Comparison of ENCODE assay signal across 14 cellular contexts in genomic region chr19:49861127-49861526, GRCh38. TPM values are rescaled to one million over a fixed set of nuclear protein-coding genes. Genes with fewer than 3 reads are reported as not detected.
DNase-seq lines count a peak whose midpoint lies in the region; ATAC-seq and TF ChIP-seq lines count a peak whose summit lies in the region.
"Had no signal": no experiment of that assay in that cellular context is flagged by ENCODE, and none has a peak within 500 bp of the region (broad histone marks: within the 10 kb centered on the region; RNA-seq: fewer than 3 reads in every experiment).

No MANE protein-coding gene starts in this region.

- peak overlapping the region; percentile 82 for H3K23ac ChIP-seq in neuronal stem cell (ENCODE audit: low read depth, low read length, poor library complexity)

- H3K14ac ChIP-seq in neuronal stem cell (ENCODE audit: low read length) = no peak overlapping the region

- H3K9me3 ChIP-seq in esophagus muscularis mucosa (no peaks in the 10 kb centered on the region), neuronal stem cell (replicated peaks in 1 of 2; ENCODE audit: control insufficient read depth in 2 of 2, insufficient read depth in 1 of 2, low read depth in 1 of 2, low read length in 2 of 2) (peaks cover 0 to 2% of the 10 kb centered on the region in 2 donors)

- H3K4ac ChIP-seq in neuronal stem cell (ENCODE audit: low read length) = no peak overlapping the region

- H4K8ac ChIP-seq in neuronal stem cell (ENCODE audit: low read depth, low read length) = no peak overlapping the region

- no peak overlapping the region for H2AFZ ChIP-seq in neuronal stem cell (ENCODE audit: low read length)

- no peak overlapping the region for H4K91ac ChIP-seq in neuronal stem cell (ENCODE audit: low read depth, low read length, poor library complexity)

- peak; percentile 35 for DNase-seq in AG20443 (ENCODE audit: low spot score)
- peak; percentile 27 for DNase-seq in LNCaP clone FGC (ENCODE audit: low read depth)
- DNase-seq in esophagus muscularis mucosa (ENCODE audit: extremely low spot score) = peak; percentile 92
- no peak for DNase-seq in neuronal stem cell (ENCODE audit: low spot score)
- DNase-seq in activated gamma-delta T cell treated with Interleukin-2 at 50 U/mL for 16 hours = no peak
- DNase-seq: activated CD4-positive, alpha-beta T cell treated with anti-CD3 and anti-CD28 coated beads for 36 hours; activated naive CD4-positive, alpha-beta T cell treated with anti-CD3 and anti-CD28 coated beads, Interleukin-2, amount 50 U/mL, for 16 hours; CD4-positive, CD25-positive, alpha-beta regulatory T cell; NCI-H1930 had no signal

- no peak overlapping the region for H3K18ac ChIP-seq in neuronal stem cell (ENCODE audit: low read length)

- H3K9ac ChIP-seq in neuronal stem cell (ENCODE audit: low read depth, low read length, poor library complexity) = no peak overlapping the region

- H3K36me3 ChIP-seq in esophagus muscularis mucosa (peaks cover 30 to 90% (median 87%) of the 10 kb centered on the region in 4 donors), neuronal stem cell (replicated peaks in 1 of 2; ENCODE audit: control insufficient read depth in 2 of 2, insufficient read depth in 2 of 2, low read length in 2 of 2) (peaks cover 70 to 91% of the 10 kb centered on the region in 2 donors)

- no peak overlapping the region for H2BK120ac ChIP-seq in neuronal stem cell (ENCODE audit: low read depth, low read length)

- intact Hi-C loops in esophagus muscularis mucosa (cut with DNase I) = no loop called here

- peak overlapping the region; percentile 18 for H2BK12ac ChIP-seq in neuronal stem cell (ENCODE audit: low read length)

- ATAC-seq in GM19397 (IDR thresholded peaks at IDR 0.05; ENCODE audit: unreplicated experiment) = no peak
- no peak for ATAC-seq in HG03342 (IDR thresholded peaks at IDR 0.05; ENCODE audit: unreplicated experiment)
- ATAC-seq in HG03565 (IDR thresholded peaks at IDR 0.05; ENCODE audit: unreplicated experiment) = no peak
- ATAC-seq: activated CD4-positive, alpha-beta T cell treated with anti-CD3 and anti-CD28 coated beads for 36 hours; GM12878 had no signal

- WGBS in esophagus muscularis mucosa = 44% methylated on average over 11 of the region's 14 CpGs
- no CpG with 5 or more reads among the region's 14 CpGs for WGBS in neuronal stem cell (ENCODE audit: extremely low coverage in 2 of 2, insufficient read length in 2 of 2, insufficient replicate concordance in 1 of 2), 2 donors

- H2AK5ac ChIP-seq in neuronal stem cell (ENCODE audit: low read depth, low read length) = no peak overlapping the region

- no peak for TF ChIP-seq EP300 in esophagus muscularis mucosa (IDR thresholded peaks at IDR 0.05)

- TF ChIP-seq CTCF in LNCaP clone FGC (IDR thresholded peaks at IDR 0.05; ENCODE audit: control insufficient read depth, extremely low read depth, insufficient read depth) (no peak), esophagus muscularis mucosa (IDR thresholded peaks at IDR 0.05) (no peak)

- no peak overlapping the region for H3K4me2 ChIP-seq in neuronal stem cell (ENCODE audit: insufficient read depth, low read length, poor library complexity, severe bottlenecking)

- peaks cover 15 to 40% (median 32%) of the 10 kb centered on the region in 4 donors for H3K4me1 ChIP-seq in esophagus muscularis mucosa
- peaks cover 4% of the 10 kb centered on the region in 2 donors for H3K4me1 ChIP-seq in neuronal stem cell (ENCODE audit: control insufficient read depth in 2 of 2, insufficient read depth in 1 of 2, low read depth in 1 of 2, low read length in 2 of 2)

- H3K27me3 ChIP-seq in esophagus muscularis mucosa (no peaks in the 10 kb centered on the region), neuronal stem cell (ENCODE audit: control insufficient read depth in 3 of 3, insufficient read depth in 3 of 3, low read depth in 1 of 3, low read length in 3 of 3) (no peaks in the 10 kb centered on the region)

- no peak for TF ChIP-seq POLR2A in esophagus muscularis mucosa (IDR thresholded peaks at IDR 0.05; ENCODE audit: low read depth)

- H3K4me3 ChIP-seq in LNCaP clone FGC (ENCODE audit: low read depth, low read length) (peak overlapping the region; percentile 42), esophagus muscularis mucosa (peak overlapping the region in 1 of 4 donors; percentile 28), neuronal stem cell (ENCODE audit: low read length in 2 of 2) (no peak overlapping the region)
- H3K4me3 ChIP-seq: GM12878 had no signal

- no peak overlapping the region for H2BK15ac ChIP-seq in neuronal stem cell (ENCODE audit: low read length)

- H3K79me1 ChIP-seq in neuronal stem cell (ENCODE audit: low read depth, low read length) = peaks cover 6% of the 10 kb centered on the region

- H3K27ac ChIP-seq in esophagus muscularis mucosa (replicated peaks in 1 of 4) (peak overlapping the region; percentile 70 to 77 (median 74)), neuronal stem cell (replicated peaks; ENCODE audit: low read length) (no peak overlapping the region)

- H2BK5ac ChIP-seq in neuronal stem cell (ENCODE audit: low read length) = peak overlapping the region; percentile 62

RNA-seq across cellular contexts. Expression of gene PNKP, which starts 6.2 kb away (rescaled TPM):
- total RNA-seq in esophagus muscularis mucosa = 10 to 100 TPM; 21.4 to 43.7 (median 27.8) TPM
- polyA plus RNA-seq in neuronal stem cell (2013, experiment 1 of 2) = 56.3 TPM
- 62.9 TPM for polyA plus RNA-seq in neuronal stem cell (2013, experiment 2 of 2)

RNA-seq across cellular contexts. Expression of gene PTOV1, which starts 10.2 kb away (rescaled TPM):
- total RNA-seq in esophagus muscularis mucosa = 100 to 1,000 TPM in 1 of 4 donors, 10 to 100 TPM in 3; 60.5 to 102 (median 84.4) TPM
- 316 TPM for polyA plus RNA-seq in neuronal stem cell (2013, experiment 1 of 2)
- 321 TPM for polyA plus RNA-seq in neuronal stem cell (2013, experiment 2 of 2)

RNA-seq across cellular contexts. Expression of gene AKT1S1, which starts 16.0 kb away (rescaled TPM):
- total RNA-seq in esophagus muscularis mucosa = 10 to 100 TPM; 15.4 to 30.6 (median 21.9) TPM
- polyA plus RNA-seq in neuronal stem cell (2013, experiment 1 of 2) = 45.3 TPM
- 42.9 TPM for polyA plus RNA-seq in neuronal stem cell (2013, experiment 2 of 2)

RNA-seq across cellular contexts. Expression of gene TBC1D17, which starts 16.4 kb away (rescaled TPM):
- 10 to 100 TPM; 35.1 to 60.9 (median 44.0) TPM for total RNA-seq in esophagus muscularis mucosa
- polyA plus RNA-seq in neuronal stem cell (2013, experiment 1 of 2) = 29.5 TPM
- 29.9 TPM for polyA plus RNA-seq in neuronal stem cell (2013, experiment 2 of 2)

RNA-seq across cellular contexts. Expression of gene IL4I1, which starts 35.6 kb away (rescaled TPM):
- under 1 TPM in 2 of 4 donors, not detected in 2; 0.34 to 0.50 TPM for total RNA-seq in esophagus muscularis mucosa
- polyA plus RNA-seq in neuronal stem cell (2013, experiment 1 of 2) = 0.28 TPM
- 0.26 TPM for polyA plus RNA-seq in neuronal stem cell (2013, experiment 2 of 2)
- polyA plus RNA-seq: neural cell had no signal

Comparison
In these comparisons a context has a peak if more than half of its experiments do, and no peak if none do; other contexts are left out.
1. DNase-seq: peak in AG20443 (single experiment), LNCaP clone FGC (single experiment) and esophagus muscularis mucosa (single experiment); none in neuronal stem cell (single experiment) and activated gamma-delta T cell treated with Interleukin-2 at 50 U/mL for 16 hours (single experiment).